13 cellular contexts compared by ENCODE assay signal in the genomic region with DNA sequence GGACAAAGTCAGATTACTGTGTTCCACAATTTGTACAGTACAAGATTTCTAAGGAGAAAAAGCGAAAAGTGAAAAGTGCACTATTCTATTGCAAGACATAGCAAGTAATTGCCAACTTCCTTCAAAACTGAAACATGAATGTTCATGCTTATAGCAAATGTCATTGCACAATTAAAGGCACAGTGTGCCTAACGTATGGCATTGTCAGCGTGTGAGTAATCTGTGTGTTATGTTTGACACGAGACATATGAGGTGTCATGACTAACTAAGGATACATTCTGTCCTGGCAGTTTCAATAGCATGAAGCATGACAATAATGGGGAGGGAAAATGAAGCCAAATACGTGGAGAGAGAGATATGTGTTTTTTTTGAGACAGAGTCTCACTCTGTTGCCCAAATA. TPM values are rescaled to one million over a fixed set of nuclear protein-coding genes. Genes with fewer than 3 reads are reported as not detected.
DNase-seq lines count a peak whose midpoint lies in the region; ATAC-seq, FAIRE-seq and TF ChIP-seq lines count a peak whose summit lies in the region.
"Had no signal": no experiment of that assay in that cellular context is flagged by ENCODE, and none has a peak within 500 bp of the region (broad histone marks: within the 10 kb centered on the region; RNA-seq: fewer than 3 reads in every experiment).

No MANE protein-coding gene starts in this region.

- CTCF ChIA-PET in activated B cell treated with CpG ODN at 0.5 μM for 24 hours (lab: Charles Lee) = interaction anchor here (2.6 to 3.1 kb wide), 2 partner anchors 18 to 33 kb away, joined by 15 to 18 read pairs; a partner anchor contains a TSS

- H3K27me3 ChIP-seq in ascending aorta = no peaks in the 10 kb centered on the region
- no peaks in the 10 kb centered on the region for H3K27me3 ChIP-seq in small intestine (ENCODE audit: control insufficient read depth in 2 of 2, insufficient read depth in 2 of 2, low read length in 2 of 2)

- no peak for FAIRE-seq in small intestine (lab: Jason Lieb, UNC)
- FAIRE-seq: endometrium had no signal

- H3K36me3 ChIP-seq in ascending aorta (no peaks in the 10 kb centered on the region), small intestine (ENCODE audit: control insufficient read depth in 2 of 2, insufficient read depth in 2 of 2, low read length in 2 of 2) (no peaks in the 10 kb centered on the region)

- H3K4me3 Mint-ChIP-seq in activated B cell treated with CpG ODN at 0.5 μM for 24 hours = peak overlapping the region; percentile 48
- H3K4me3 Mint-ChIP-seq: type B pancreatic cell had no signal

- peak overlapping the region; percentile 71 for H3K27ac Mint-ChIP-seq in activated B cell treated with CpG ODN at 0.5 μM for 24 hours
- H3K27ac Mint-ChIP-seq: type B pancreatic cell had no signal

- TF ChIP-seq CTCF in activated B cell treated with CpG ODN at 0.5 μM for 24 hours (IDR thresholded peaks at IDR 0.05) (no peak), ascending aorta (IDR thresholded peaks at IDR 0.05) (no peak)

- H3K4me3 ChIP-seq in ascending aorta (no peak overlapping the region), small intestine (ENCODE audit: low read depth in 1 of 2, low read length in 2 of 2) (no peak overlapping the region)

- peaks cover 71% of the 10 kb centered on the region for H3K4me1 Mint-ChIP-seq in activated B cell treated with CpG ODN at 0.5 μM for 24 hours

- H3K4me1 ChIP-seq in ascending aorta (no peaks in the 10 kb centered on the region), small intestine (ENCODE audit: control insufficient read depth in 2 of 2, insufficient read depth in 1 of 2, low read depth in 1 of 2, low read length in 1 of 2) (no peaks in the 10 kb centered on the region)

- WGBS in small intestine, 3 donors = 66 to 80% (median 77%) methylated on average over 5 of the region's 5 CpGs

- peak; percentile 45 for ATAC-seq in GM18868 (IDR thresholded peaks at IDR 0.05; ENCODE audit: unreplicated experiment)
- peak; percentile 44 for ATAC-seq in HG03095 (IDR thresholded peaks at IDR 0.05; ENCODE audit: unreplicated experiment)
- ATAC-seq in activated B cell treated with CpG ODN at 0.5 μM for 24 hours (ENCODE audit: low read depth) = no peak

- no peak for DNase-seq in activated B cell treated with CpG ODN at 0.5 μM for 24 hours
- DNase-seq in pons (ENCODE audit: low spot score) = peak; percentile 36
- no peak for DNase-seq in SHP77 (lab: John Stamatoyannopoulos, UW)
- DNase-seq in stimulated activated CD4-positive, alpha-beta T cell treated with anti-CD3 and anti-CD28 coated beads, Interleukin-2, amount 100 ng/mL, for 48 hours = no peak
- no peak for DNase-seq in ascending aorta (ENCODE audit: low spot score in 2 of 2)
- DNase-seq in small intestine = no peak
- DNase-seq: GDM1, NCI-H1417 treated with DMSO at 0.1 percent for 48 hours, SW 1271 had no signal

- H3K27me3 Mint-ChIP-seq in activated B cell treated with CpG ODN at 0.5 μM for 24 hours = no peaks in the 10 kb centered on the region
- H3K27me3 Mint-ChIP-seq: type B pancreatic cell had no signal

- POLR2A ChIA-PET in activated B cell treated with CpG ODN at 0.5 μM for 24 hours (lab: Charles Lee) = interaction anchor here (0.7 to 6.0 kb wide), 14 partner anchors 14 to 265 kb away, joined by 3 to 150 read pairs (median 10); a partner anchor contains a TSS

- H3K9me3 Mint-ChIP-seq in activated B cell treated with CpG ODN at 0.5 μM for 24 hours = no peaks in the 10 kb centered on the region
- H3K9me3 Mint-ChIP-seq: type B pancreatic cell had no signal

- H3K27ac ChIP-seq in ascending aorta (no peak overlapping the region), small intestine (ENCODE audit: low read depth in 1 of 2, low read length in 1 of 2) (no peak overlapping the region)

- peaks cover 0 to 10% of the 10 kb centered on the region in 2 donors for H3K9me3 ChIP-seq in ascending aorta
- H3K9me3 ChIP-seq in small intestine (ENCODE audit: control insufficient read depth, low read depth) = no peaks in the 10 kb centered on the region

- H3K36me3 Mint-ChIP-seq in activated B cell treated with CpG ODN at 0.5 μM for 24 hours (ENCODE audit: low read depth) = peaks cover 1% of the 10 kb centered on the region
- H3K36me3 Mint-ChIP-seq: type B pancreatic cell had no signal

- intact Hi-C loops in activated B cell treated with CpG ODN at 0.5 μM for 24 hours (cut with micrococcal nuclease) (loop anchor here (1.0 to 2.0 kb wide), 5 partner anchors 15 to 68 kb away; no protein-coding TSS in a partner anchor), ascending aorta (cut with DNase I) (no loop called here)

RNA-seq across cellular contexts. Expression of a gene that starts 33.6 kb away (rescaled TPM):
- total RNA-seq in activated B cell treated with CpG ODN at 0.5 μM for 24 hours (37.9 and 46.0 TPM in 2 replicates), ascending aorta (25.5 TPM)
- polyA plus RNA-seq in small intestine = 10 to 100 TPM in 2 of 3 donors, 1 to 10 TPM in 1; 6.8 to 11.4 (median 10.1) TPM
